In the genomic region with DNA sequence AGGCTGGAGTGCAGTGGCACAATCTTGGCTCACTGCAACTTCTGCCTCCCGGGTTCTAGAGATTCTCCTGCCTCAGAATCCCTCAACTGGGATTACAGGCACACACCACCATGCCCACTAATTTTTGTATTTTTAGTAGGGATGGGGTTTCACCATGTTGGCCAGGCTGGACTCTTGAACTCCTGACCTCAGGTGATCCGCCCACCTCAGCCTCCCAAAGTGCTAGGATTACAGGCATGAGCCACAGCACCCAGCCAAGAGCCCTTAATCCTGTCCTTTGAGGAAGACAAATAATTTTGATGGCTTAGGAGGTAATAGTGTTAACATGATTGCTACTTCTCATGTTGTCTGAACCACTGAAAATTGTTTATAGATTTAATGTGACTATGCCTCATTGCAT, we compare ENCODE assay signal across 15 cellular contexts. TPM values are rescaled to one million over a fixed set of nuclear protein-coding genes. Genes with fewer than 3 reads are reported as not detected.
DNase-seq lines count a peak whose midpoint lies in the region; ATAC-seq, FAIRE-seq and TF ChIP-seq lines count a peak whose summit lies in the region.
"Not testable (repeated sequence)": the region's sequence is repeated elsewhere in the genome, so short reads cannot be mapped to it uniquely, and the experiment has no call there.
"Had no signal": no experiment of that assay in that cellular context is flagged by ENCODE, and none has a peak within 500 bp of the region (broad histone marks: within the 10 kb centered on the region; RNA-seq: fewer than 3 reads in every experiment).

No MANE protein-coding gene starts in this region.

- not testable (repeated sequence) for TF ChIP-seq EP300 in HepG2 (IDR thresholded peaks at IDR 0.05; ENCODE audit: low read depth in 2 of 2, low read length in 2 of 2); HepG2 (CRISPR knock-in tag; IDR thresholded peaks at IDR 0.05; ENCODE audit: borderline replicate concordance)

- TF ChIP-seq CTCF in WERI-Rb-1 (IDR thresholded peaks at IDR 0.05; ENCODE audit: low read depth, low read length); HepG2 (CRISPR knock-in tag; IDR thresholded peaks at IDR 0.05): not testable (repeated sequence)

- in situ Hi-C loops in HepG2 (cut with HindIII; ENCODE audit: extremely low pct_ligation_motif_present, low pct_unique_long_range_greater_than_20kb), result not testable (repeated sequence)

- not testable (repeated sequence) for H4K20me1 ChIP-seq in HepG2 (ENCODE audit: insufficient read depth, low read length)

- not testable (repeated sequence) for TF ChIP-seq RAD21 in HepG2 (CRISPR knock-in tag; IDR thresholded peaks at IDR 0.05)

- DNase-seq in DMS79 treated with DMSO at 0.1 percent for 48 hours (lab: John Stamatoyannopoulos, UW) (peak; percentile 91), NCI-H2029 treated with DMSO at 0.1 percent for 48 hours (lab: John Stamatoyannopoulos, UW) (peak; percentile 33), NCI-H510A treated with DMSO at 0.1 percent for 48 hours (lab: John Stamatoyannopoulos, UW) (peak; percentile 56), NCI-H82 treated with DMSO at 0.1 percent for 48 hours (lab: John Stamatoyannopoulos, UW; ENCODE audit: unreplicated experiment) (peak; percentile 69), WERI-Rb-1 (peak; percentile 77)
- not testable (repeated sequence) for DNase-seq in left lobe of liver (ENCODE audit: low spot score); HepG2 (ENCODE audit: low spot score)

- not testable (repeated sequence) for H3K79me2 ChIP-seq in HepG2 (ENCODE audit: insufficient read depth, low read length)

- H3K36me3 ChIP-seq in WERI-Rb-1; HepG2 (replicated peaks in 1 of 2; ENCODE audit: control insufficient read depth in 1 of 2, insufficient read depth in 2 of 2, low read length in 2 of 2): not testable (repeated sequence)

- H3K9ac ChIP-seq in HepG2 (ENCODE audit: insufficient read depth, low read depth, low read length), result not testable (repeated sequence)

- H3K4me2 ChIP-seq in HepG2 (ENCODE audit: low read depth, low read length), result not testable (repeated sequence)

- H3K4me1 ChIP-seq in HepG2 (ENCODE audit: insufficient read depth, low read length), result peaks cover 11% of the 10 kb centered on the region

- CTCF ChIA-PET in HepG2 (lab: Yijun Ruan, JAX; ENCODE audit: low intra/inter-chr PET ratio, low total read pairs), result not testable (repeated sequence)

- 37% methylated on average over 2 of the region's 2 CpGs for WGBS in HepG2 (ENCODE audit: low lambda C conversion rate)

- BruUV-seq in HepG2 (replicated peaks; lab: Mats Ljungman, UMichigan), result not testable (repeated sequence)

- FAIRE-seq in HepG2 (lab: Jason Lieb, UNC), result not testable (repeated sequence)

- POLR2A ChIA-PET in HepG2 (lab: Yijun Ruan, JAX), result not testable (repeated sequence)

- not testable (repeated sequence) for H2AFZ ChIP-seq in HepG2 (ENCODE audit: low read length)

- 0 out of 2 replicates have a peak overlapping the region, but pooled peaks have one; percentile 6 for H3K27ac ChIP-seq in WERI-Rb-1
- H3K27ac ChIP-seq in HepG2 (ENCODE audit: extremely low read length, insufficient read depth, low read length), result not testable (repeated sequence)

- TF ChIP-seq POLR2A in HepG2 (IDR thresholded peaks at IDR 0.05; ENCODE audit: insufficient read depth in 1 of 2, low read depth in 2 of 2, low read length in 2 of 2), result not testable (repeated sequence)

- intact Hi-C loops in HepG2 (cut with micrococcal nuclease; ENCODE audit: unreplicated experiment), result not testable (repeated sequence)

- H3K4me3 ChIP-seq in WERI-Rb-1 (ENCODE audit: low read depth, low read length); HepG2 (replicated peaks in 1 of 3; ENCODE audit: insufficient read depth in 1 of 3, low read depth in 2 of 3, low read length in 3 of 3): not testable (repeated sequence)

- not testable (repeated sequence) for H3K9me3 ChIP-seq in WERI-Rb-1 (ENCODE audit: severe bottlenecking); HepG2 (ENCODE audit: low read length)

- peak; percentile 40 for ATAC-seq in left lobe of liver
- ATAC-seq in HepG2, result peak; percentile 41; the same call in 1 of the 3 replicates

- H3K27me3 ChIP-seq in WERI-Rb-1 (ENCODE audit: insufficient read depth, low read depth, severe bottlenecking); HepG2 (ENCODE audit: control insufficient read depth in 1 of 2, insufficient read depth in 2 of 2, low read length in 2 of 2): not testable (repeated sequence)

RNA-seq across cellular contexts. Expression of a gene that starts 39.1 kb away (rescaled TPM):
- total RNA-seq in left lobe of liver, result not detected
- not detected in 2 replicates for total RNA-seq in HepG2 (2016; rRNA removed; fragmentation: Illumina TruSeq; extraction: Trizol)
- total RNA-seq in HepG2 (2016; cell fraction: cytosol; rRNA removed; fragmentation: Illumina TruSeq; extraction: Trizol; ENCODE audit: low read depth), result not detected in 2 replicates
- not detected in 2 replicates for total RNA-seq in HepG2 (2016; cell fraction: insoluble cytoplasmic fraction; rRNA removed; fragmentation: Illumina TruSeq; extraction: Trizol)
- not detected in 2 replicates for total RNA-seq in HepG2 (2016; cell fraction: membrane; rRNA removed; fragmentation: Illumina TruSeq; extraction: Trizol)
- not detected in 2 replicates for total RNA-seq in HepG2 (2016; cell fraction: nucleus; rRNA removed; fragmentation: Illumina TruSeq; extraction: Trizol)
- not detected in 2 replicates for polyA plus RNA-seq in HepG2 (2011; rRNA removed)
- not detected in 2 replicates for polyA plus RNA-seq in HepG2 (2011; cell fraction: cytosol; rRNA removed)
- polyA plus RNA-seq in HepG2 (2011; cell fraction: nucleus; rRNA removed), result not detected in 2 replicates
- polyA plus RNA-seq in HepG2 (2012), result not detected in 2 replicates
- polyA plus RNA-seq in HepG2 (2016; cell fraction: cytosol; fragmentation: Illumina TruSeq; extraction: Trizol; ENCODE audit: low read depth), result not detected in 2 replicates
- not detected in 2 replicates for polyA plus RNA-seq in HepG2 (2016; cell fraction: insoluble cytoplasmic fraction; fragmentation: Illumina TruSeq; extraction: Trizol; ENCODE audit: low read depth)
- polyA plus RNA-seq in HepG2 (2016; cell fraction: membrane; fragmentation: Illumina TruSeq; extraction: Trizol; ENCODE audit: low read depth), result not detected in 2 replicates
- not detected in 2 replicates for polyA plus RNA-seq in HepG2 (2016; cell fraction: nucleus; fragmentation: Illumina TruSeq; extraction: Trizol; ENCODE audit: insufficient read depth, low read depth)
- polyA minus RNA-seq in HepG2 (2011; rRNA and poly(A)+ RNA removed; ENCODE audit: low replicate concordance), result not detected in 2 replicates
- not detected in 2 replicates for polyA minus RNA-seq in HepG2 (2011; cell fraction: cytosol; rRNA and poly(A)+ RNA removed)
- polyA minus RNA-seq in HepG2 (2011; cell fraction: nucleus; rRNA and poly(A)+ RNA removed), result not detected in 2 replicates
- total RNA-seq: A673; CD4-positive, alpha-beta memory T cell; CD8-positive, alpha-beta memory T cell; Daoy; G401; GM12878 had no signal
- polyA plus RNA-seq: AG04450; CD4-positive, alpha-beta memory T cell; CD4-positive, CD25-positive, alpha-beta regulatory T cell; CD8-positive, alpha-beta memory T cell had no signal

RNA-seq across cellular contexts. Expression of a gene that starts 42.3 kb away (rescaled TPM):
- total RNA-seq in left lobe of liver, result 7.7 TPM
- total RNA-seq in HepG2 (2016; rRNA removed; fragmentation: Illumina TruSeq; extraction: Trizol), result 22.9 and 52.0 TPM in 2 replicates
- 3.6 and 4.8 TPM in 2 replicates for total RNA-seq in HepG2 (2016; cell fraction: cytosol; rRNA removed; fragmentation: Illumina TruSeq; extraction: Trizol; ENCODE audit: low read depth)
- total RNA-seq in HepG2 (2016; cell fraction: insoluble cytoplasmic fraction; rRNA removed; fragmentation: Illumina TruSeq; extraction: Trizol), result 22.0 and 49.9 TPM in 2 replicates
- 18.4 and 21.5 TPM in 2 replicates for total RNA-seq in HepG2 (2016; cell fraction: membrane; rRNA removed; fragmentation: Illumina TruSeq; extraction: Trizol)
- 33.7 and 34.3 TPM in 2 replicates for total RNA-seq in HepG2 (2016; cell fraction: nucleus; rRNA removed; fragmentation: Illumina TruSeq; extraction: Trizol)
- 14.8 and 16.0 TPM in 2 replicates for polyA plus RNA-seq in HepG2 (2011; rRNA removed)
- polyA plus RNA-seq in HepG2 (2011; cell fraction: cytosol; rRNA removed), result 9.2 and 9.9 TPM in 2 replicates
- 19.0 and 21.1 TPM in 2 replicates for polyA plus RNA-seq in HepG2 (2011; cell fraction: nucleus; rRNA removed)
- polyA plus RNA-seq in HepG2 (2012), result 18.5 and 18.9 TPM in 2 replicates
- polyA plus RNA-seq in HepG2 (2016; cell fraction: cytosol; fragmentation: Illumina TruSeq; extraction: Trizol; ENCODE audit: low read depth), result 2.2 and 3.1 TPM in 2 replicates
- polyA plus RNA-seq in HepG2 (2016; cell fraction: insoluble cytoplasmic fraction; fragmentation: Illumina TruSeq; extraction: Trizol; ENCODE audit: low read depth), result 61.2 and 64.1 TPM in 2 replicates
- polyA plus RNA-seq in HepG2 (2016; cell fraction: membrane; fragmentation: Illumina TruSeq; extraction: Trizol; ENCODE audit: low read depth), result 9.3 and 11.6 TPM in 2 replicates
- 65.3 and 68.8 TPM in 2 replicates for polyA plus RNA-seq in HepG2 (2016; cell fraction: nucleus; fragmentation: Illumina TruSeq; extraction: Trizol; ENCODE audit: insufficient read depth, low read depth)
- 53.8 and 56.2 TPM in 2 replicates for polyA minus RNA-seq in HepG2 (2011; rRNA and poly(A)+ RNA removed; ENCODE audit: low replicate concordance)
- 15.1 and 18.1 TPM in 2 replicates for polyA minus RNA-seq in HepG2 (2011; cell fraction: cytosol; rRNA and poly(A)+ RNA removed)
- 22.9 and 23.2 TPM in 2 replicates for polyA minus RNA-seq in HepG2 (2011; cell fraction: nucleus; rRNA and poly(A)+ RNA removed)

RNA-seq across cellular contexts. Expression of a gene that starts 42.9 kb away (rescaled TPM):
- total RNA-seq in left lobe of liver (22.4 TPM), HepG2 (2016; rRNA removed; fragmentation: Illumina TruSeq; extraction: Trizol) (49.0 and 60.4 TPM in 2 replicates)
- 27.4 and 28.2 TPM in 2 replicates for total RNA-seq in HepG2 (2016; cell fraction: cytosol; rRNA removed; fragmentation: Illumina TruSeq; extraction: Trizol; ENCODE audit: low read depth)
- 49.5 and 55.0 TPM in 2 replicates for total RNA-seq in HepG2 (2016; cell fraction: insoluble cytoplasmic fraction; rRNA removed; fragmentation: Illumina TruSeq; extraction: Trizol)
- total RNA-seq in HepG2 (2016; cell fraction: membrane; rRNA removed; fragmentation: Illumina TruSeq; extraction: Trizol), result 39.5 and 41.0 TPM in 2 replicates
- 50.8 and 56.3 TPM in 2 replicates for total RNA-seq in HepG2 (2016; cell fraction: nucleus; rRNA removed; fragmentation: Illumina TruSeq; extraction: Trizol)
- polyA plus RNA-seq in HepG2 (2011; rRNA removed), result 14.0 and 18.4 TPM in 2 replicates
- polyA plus RNA-seq in HepG2 (2011; cell fraction: cytosol; rRNA removed), result 8.9 and 11.4 TPM in 2 replicates
- 21.1 TPM in 2 replicates for polyA plus RNA-seq in HepG2 (2011; cell fraction: nucleus; rRNA removed)
- polyA plus RNA-seq in HepG2 (2012), result 29.6 and 43.1 TPM in 2 replicates
- polyA plus RNA-seq in HepG2 (2016; cell fraction: cytosol; fragmentation: Illumina TruSeq; extraction: Trizol; ENCODE audit: low read depth), result 32.3 and 41.1 TPM in 2 replicates
- polyA plus RNA-seq in HepG2 (2016; cell fraction: insoluble cytoplasmic fraction; fragmentation: Illumina TruSeq; extraction: Trizol; ENCODE audit: low read depth), result 75.4 and 76.2 TPM in 2 replicates
- polyA plus RNA-seq in HepG2 (2016; cell fraction: membrane; fragmentation: Illumina TruSeq; extraction: Trizol; ENCODE audit: low read depth), result 40.8 and 42.5 TPM in 2 replicates
- polyA plus RNA-seq in HepG2 (2016; cell fraction: nucleus; fragmentation: Illumina TruSeq; extraction: Trizol; ENCODE audit: insufficient read depth, low read depth), result 45.0 and 50.9 TPM in 2 replicates
- polyA minus RNA-seq in HepG2 (2011; rRNA and poly(A)+ RNA removed; ENCODE audit: low replicate concordance), result 5.5 and 10.5 TPM in 2 replicates
- 4.2 and 5.0 TPM in 2 replicates for polyA minus RNA-seq in HepG2 (2011; cell fraction: cytosol; rRNA and poly(A)+ RNA removed)
- polyA minus RNA-seq in HepG2 (2011; cell fraction: nucleus; rRNA and poly(A)+ RNA removed), result 52.7 and 65.8 TPM in 2 replicates

RNA-seq across cellular contexts. Expression of a gene that starts 47.9 kb away (rescaled TPM):
- 0.28 TPM for total RNA-seq in left lobe of liver
- 0.11 TPM in 1 of 2 replicates, not detected in the other for total RNA-seq in HepG2 (2016; rRNA removed; fragmentation: Illumina TruSeq; extraction: Trizol)
- total RNA-seq in HepG2 (2016; cell fraction: cytosol; rRNA removed; fragmentation: Illumina TruSeq; extraction: Trizol; ENCODE audit: low read depth), result not detected in 2 replicates
- total RNA-seq in HepG2 (2016; cell fraction: insoluble cytoplasmic fraction; rRNA removed; fragmentation: Illumina TruSeq; extraction: Trizol), result not detected in 2 replicates
- total RNA-seq in HepG2 (2016; cell fraction: membrane; rRNA removed; fragmentation: Illumina TruSeq; extraction: Trizol), result not detected in 2 replicates
- not detected in 2 replicates for total RNA-seq in HepG2 (2016; cell fraction: nucleus; rRNA removed; fragmentation: Illumina TruSeq; extraction: Trizol)
- polyA plus RNA-seq in HepG2 (2011; rRNA removed), result not detected in 2 replicates
- polyA plus RNA-seq in HepG2 (2011; cell fraction: cytosol; rRNA removed), result 0.05 TPM in 1 of 2 replicates, not detected in the other
- not detected in 2 replicates for polyA plus RNA-seq in HepG2 (2011; cell fraction: nucleus; rRNA removed)
- not detected in 2 replicates for polyA plus RNA-seq in HepG2 (2012)
- not detected in 2 replicates for polyA plus RNA-seq in HepG2 (2016; cell fraction: cytosol; fragmentation: Illumina TruSeq; extraction: Trizol; ENCODE audit: low read depth)
- not detected in 2 replicates for polyA plus RNA-seq in HepG2 (2016; cell fraction: insoluble cytoplasmic fraction; fragmentation: Illumina TruSeq; extraction: Trizol; ENCODE audit: low read depth)
- polyA plus RNA-seq in HepG2 (2016; cell fraction: membrane; fragmentation: Illumina TruSeq; extraction: Trizol; ENCODE audit: low read depth), result not detected in 2 replicates
- not detected in 2 replicates for polyA plus RNA-seq in HepG2 (2016; cell fraction: nucleus; fragmentation: Illumina TruSeq; extraction: Trizol; ENCODE audit: insufficient read depth, low read depth)
- not detected in 2 replicates for polyA minus RNA-seq in HepG2 (2011; rRNA and poly(A)+ RNA removed; ENCODE audit: low replicate concordance)
- polyA minus RNA-seq in HepG2 (2011; cell fraction: cytosol; rRNA and poly(A)+ RNA removed), result not detected in 2 replicates
- polyA minus RNA-seq in HepG2 (2011; cell fraction: nucleus; rRNA and poly(A)+ RNA removed), result not detected in 2 replicates
- total RNA-seq: A673; CD4-positive, CD25-positive, alpha-beta regulatory T cell; Daoy; G401; GM12878 had no signal
- polyA plus RNA-seq: CD4-positive, alpha-beta memory T cell; CD4-positive, CD25-positive, alpha-beta regulatory T cell; CD8-positive, alpha-beta memory T cell; GM12878 had no signal
